Comparison of ENCODE assay signal across 26 cellular contexts in the genomic region with DNA sequence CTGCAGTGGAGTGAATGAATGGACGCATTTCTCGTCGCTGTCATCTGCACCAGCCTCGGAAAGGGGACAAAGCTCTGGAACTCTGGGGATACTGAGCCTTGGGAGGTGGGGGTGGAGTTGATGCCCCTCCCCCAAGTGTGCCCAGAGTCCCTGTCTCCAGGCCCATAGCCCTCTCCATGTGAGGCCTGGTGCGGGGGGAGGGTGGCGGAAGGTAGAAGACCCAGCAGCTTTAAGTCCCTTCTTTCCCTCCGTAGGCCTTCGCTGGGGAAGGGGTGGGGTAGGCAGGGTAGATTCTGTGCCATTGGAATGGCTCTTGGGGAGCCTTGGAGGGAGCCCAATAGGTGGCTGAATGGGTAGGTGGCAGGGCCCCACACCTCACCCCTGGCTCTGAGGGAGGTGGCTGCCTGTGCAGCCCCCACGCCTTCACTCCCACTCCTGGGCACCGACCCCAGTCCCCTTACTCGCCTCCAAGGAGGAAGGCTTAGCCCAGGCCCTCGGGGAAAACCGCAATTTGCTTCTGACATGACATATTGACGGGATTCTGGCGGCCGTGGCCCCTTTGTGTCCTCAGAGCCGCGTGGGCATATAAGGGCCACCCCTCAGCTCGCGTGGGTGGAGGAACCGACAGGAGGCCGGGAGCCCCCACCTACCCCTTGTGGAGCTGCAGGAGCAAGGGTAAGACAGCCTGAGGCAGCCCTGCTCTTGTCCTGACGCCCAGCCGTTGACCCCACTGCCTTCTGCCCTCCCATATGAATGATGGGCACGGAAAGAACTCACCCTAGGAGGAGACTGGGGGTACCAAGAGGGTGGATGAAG. TPM values are rescaled to one million over a fixed set of nuclear protein-coding genes. Genes with fewer than 3 reads are reported as not detected.
"Had no signal": no experiment of that assay in that cellular context is flagged by ENCODE, and none has a peak within 500 bp of the region (broad histone marks: within the 10 kb centered on the region; RNA-seq: fewer than 3 reads in every experiment).

A gene with protein sequence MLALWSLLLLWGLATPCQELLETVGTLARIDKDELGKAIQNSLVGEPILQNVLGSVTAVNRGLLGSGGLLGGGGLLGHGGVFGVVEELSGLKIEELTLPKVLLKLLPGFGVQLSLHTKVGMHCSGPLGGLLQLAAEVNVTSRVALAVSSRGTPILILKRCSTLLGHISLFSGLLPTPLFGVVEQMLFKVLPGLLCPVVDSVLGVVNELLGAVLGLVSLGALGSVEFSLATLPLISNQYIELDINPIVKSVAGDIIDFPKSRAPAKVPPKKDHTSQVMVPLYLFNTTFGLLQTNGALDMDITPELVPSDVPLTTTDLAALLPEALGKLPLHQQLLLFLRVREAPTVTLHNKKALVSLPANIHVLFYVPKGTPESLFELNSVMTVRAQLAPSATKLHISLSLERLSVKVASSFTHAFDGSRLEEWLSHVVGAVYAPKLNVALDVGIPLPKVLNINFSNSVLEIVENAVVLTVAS (plus strand): TSS at position 613 of the 816 bp plus-strand sequence. CDS start 1,533 bp downstream, outside the sequence.

- H3K27ac Mint-ChIP-seq: progenitor cell of endocrine pancreas had no signal

- H3K36me3 ChIP-seq: gastrocnemius medialis, pancreas, stomach, thoracic aorta, transverse colon had no signal

- ATAC-seq: esophagus mucosa; gastrocnemius medialis; left lobe of liver; mucosa of descending colon; naive thymus-derived CD8-positive, alpha-beta T cell; pancreas; right cardiac atrium had no signal

- H3K27ac ChIP-seq: coronary artery, gastrocnemius medialis, pancreas, stomach, thoracic aorta, transverse colon had no signal

- H3K4me3 ChIP-seq: coronary artery, gastrocnemius medialis, mucosa of descending colon, pancreas, stomach, thoracic aorta, transverse colon had no signal

- DNase-seq: effector CD8-positive, alpha-beta T cell; gastrocnemius medialis; kidney glomerular epithelial cell; mammary epithelial cell; mucosa of descending colon; naive thymus-derived CD8-positive, alpha-beta T cell; occipital lobe; pancreas; right cardiac atrium; small intestine; stimulated activated CD4-positive, alpha-beta T cell treated with anti-CD3 and anti-CD28 coated beads, Interleukin-12 subunit alpha, Interleukin-12 subunit beta, amount 100 ng/mL, for 4 hours; stimulated activated naive CD4-positive, alpha-beta T cell; stomach; substantia nigra; transverse colon had no signal

- H3K27me3 ChIP-seq: gastrocnemius medialis, pancreas, transverse colon had no signal

- H3K36me3 Mint-ChIP-seq: naive thymus-derived CD8-positive, alpha-beta T cell had no signal

- H3K27me3 Mint-ChIP-seq: naive thymus-derived CD8-positive, alpha-beta T cell had no signal

- H3K4me1 ChIP-seq: gastrocnemius medialis, pancreas, stomach, transverse colon had no signal

- H3K9me3 ChIP-seq: gastrocnemius medialis, mucosa of descending colon, pancreas, stomach, thoracic aorta, transverse colon had no signal

- H3K4me3 Mint-ChIP-seq: naive thymus-derived CD8-positive, alpha-beta T cell; neural crest cell had no signal

RNA-seq across cellular contexts. Expression of the gene that starts here (rescaled TPM):
- total RNA-seq: chondrocyte; dermis microvascular lymphatic vessel endothelial cell; esophagus mucosa; fibroblast of villous mesenchyme; gastrocnemius medialis; left lobe of liver; lower leg skin; mammary epithelial cell; mucosa of descending colon; naive thymus-derived CD8-positive, alpha-beta T cell; neural crest cell; occipital lobe; pancreas; progenitor cell of endocrine pancreas; right cardiac atrium; stomach; thoracic aorta; transverse colon; ureter had no signal
- polyA plus RNA-seq: mammary epithelial cell; naive thymus-derived CD8-positive, alpha-beta T cell; pancreas; right cardiac atrium; small intestine; stomach had no signal
